Comparison of ENCODE assay signal across 1 cellular context in genomic region chr12:64695550-64695949, GRCh38.
TF ChIP-seq lines count a peak whose summit lies in the region.

No MANE protein-coding gene starts in this region.

TF ChIP-seq in endothelial cell of umbilical vein, 7 proteins besides CTCF, POLR2A, EP300 and RAD21:
- TF ChIP-seq EZH2 (IDR thresholded peaks at IDR 0.05; ENCODE audit: borderline replicate concordance, low read depth, low read length, severe bottlenecking) (no peak), MYC (IDR thresholded peaks at IDR 0.05; ENCODE audit: low read depth, low read length) (no peak), FOS (IDR thresholded peaks at IDR 0.05; ENCODE audit: borderline replicate concordance, insufficient read depth, low read length) (no peak), MAX (IDR thresholded peaks at IDR 0.05; ENCODE audit: insufficient read depth, insufficient read length) (no peak), JUN (IDR thresholded peaks at IDR 0.05; ENCODE audit: borderline replicate concordance, insufficient read depth, insufficient read length, low read depth) (no peak)
